Comparison of ENCODE assay signal across 1 cellular context in the genomic region with DNA sequence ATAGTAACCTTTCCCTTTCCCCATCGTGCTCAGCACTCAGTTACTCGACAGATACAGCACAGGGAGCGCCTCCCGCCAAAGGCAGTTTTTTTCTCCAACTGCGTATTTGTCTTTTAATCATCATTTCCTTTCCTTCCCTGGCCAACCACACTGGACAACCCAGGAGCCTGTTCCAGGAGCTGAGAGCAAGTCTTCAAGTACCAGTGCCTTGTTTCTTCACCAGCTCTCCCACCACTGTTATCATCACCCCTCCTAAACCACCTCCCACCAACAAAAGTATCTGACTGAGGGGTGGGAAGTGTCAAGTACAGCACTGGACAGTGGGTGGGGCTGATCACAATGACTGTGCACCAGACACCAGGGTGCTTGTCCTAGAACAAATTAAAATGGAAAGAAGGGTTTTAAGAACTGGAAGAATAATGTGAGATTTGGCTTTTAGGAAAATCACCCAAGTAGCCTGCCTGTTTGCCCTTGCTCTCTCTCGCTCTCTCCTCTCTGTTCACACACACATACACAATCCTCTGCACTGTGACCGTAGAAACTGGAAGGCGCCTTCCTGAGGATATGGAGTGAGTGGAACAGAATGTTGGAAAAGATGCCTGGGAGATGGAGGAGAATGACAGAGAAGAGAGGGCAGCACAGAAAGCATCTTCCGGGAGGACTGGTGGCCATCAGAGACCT.
TF ChIP-seq lines count a peak whose summit lies in the region.

No MANE protein-coding gene starts in this region.

TF ChIP-seq in H1, 55 proteins besides CTCF, POLR2A, EP300 and RAD21:
- TF ChIP-seq EZH2 (IDR thresholded peaks at IDR 0.05; ENCODE audit: low read depth, low read length, severe bottlenecking) (no peak), KDM1A (IDR thresholded peaks at IDR 0.05; ENCODE audit: borderline replicate concordance, low read length) (no peak)
